10 cellular contexts compared by ENCODE assay signal in genomic region chr15:74319596-74320357, GRCh38. TPM values are rescaled to one million over a fixed set of nuclear protein-coding genes. Genes with fewer than 3 reads are reported as not detected.
DNase-seq lines count a peak whose midpoint lies in the region; ATAC-seq and TF ChIP-seq lines count a peak whose summit lies in the region.
"Had no signal": no experiment of that assay in that cellular context is flagged by ENCODE, and none has a peak within 500 bp of the region (broad histone marks: within the 10 kb centered on the region; RNA-seq: fewer than 3 reads in every experiment).

No MANE protein-coding gene starts in this region.

- H2AK5ac ChIP-seq in trophoblast cell (ENCODE audit: low read length), result no peak overlapping the region

- no peak overlapping the region for H3K27ac Mint-ChIP-seq in activated CD4-positive, alpha-beta memory T cell treated with anti-CD3 and anti-CD28 coated beads, Interleukin-2, amount 10 ng/mL, durations not matched to agents 7 days and 5 days

- peaks cover 25% of the 10 kb centered on the region for H3K4me1 Mint-ChIP-seq in activated CD4-positive, alpha-beta memory T cell treated with anti-CD3 and anti-CD28 coated beads, Interleukin-2, amount 10 ng/mL, durations not matched to agents 7 days and 5 days

- H3K14ac ChIP-seq in trophoblast cell (ENCODE audit: low read length), result no peak overlapping the region

- POLR2A ChIA-PET in activated CD4-positive, alpha-beta memory T cell treated with anti-CD3 and anti-CD28 coated beads, Interleukin-2, amount 10 ng/mL, durations not matched to agents 7 days and 5 days (lab: Charles Lee), result interaction anchor here (1.6 kb wide), 1 partner anchor 192 kb away, joined by 3 read pairs; no protein-coding TSS in a partner anchor

- H2BK120ac ChIP-seq in trophoblast cell (ENCODE audit: insufficient read depth, low read length, poor library complexity), result no peak overlapping the region

- no peaks in the 10 kb centered on the region for H3K9me3 ChIP-seq in trophoblast cell (ENCODE audit: insufficient read depth, low read depth, low read length)

- H3K36me3 ChIP-seq in trophoblast cell (ENCODE audit: control insufficient read depth in 1 of 2, insufficient read depth in 2 of 2, low read length in 2 of 2), result no peaks in the 10 kb centered on the region

- H3K4me1 ChIP-seq in trophoblast cell (ENCODE audit: control insufficient read depth in 1 of 2, insufficient read depth in 2 of 2, low read length in 2 of 2), result peaks cover 11 to 12% of the 10 kb centered on the region in 2 experiments

- no CpG with 5 or more reads among the region's 8 CpGs for WGBS in trophoblast cell (ENCODE audit: extremely low coverage, insufficient coverage, insufficient read length)

- H2AFZ ChIP-seq in trophoblast cell (ENCODE audit: insufficient read depth, low read length, poor library complexity), result no peak overlapping the region

- no peak overlapping the region for H3K4me3 ChIP-seq in coronary artery
- H3K4me3 ChIP-seq in trophoblast cell (ENCODE audit: low read depth, low read length), result no peak overlapping the region

- no peak overlapping the region for H4K12ac ChIP-seq in trophoblast cell (ENCODE audit: low read depth, low read length)

- no peak overlapping the region for H3K4me2 ChIP-seq in trophoblast cell (ENCODE audit: low read length)

- TF ChIP-seq CTCF in coronary artery (IDR thresholded peaks at IDR 0.05), result no peak

- H3K27me3 Mint-ChIP-seq in activated CD4-positive, alpha-beta memory T cell treated with anti-CD3 and anti-CD28 coated beads, Interleukin-2, amount 10 ng/mL, durations not matched to agents 7 days and 5 days, result peaks cover 2% of the 10 kb centered on the region
- H3K27me3 Mint-ChIP-seq: IgD-negative memory B cell had no signal

- H3K9ac ChIP-seq in trophoblast cell (ENCODE audit: low read length), result no peak overlapping the region

- peaks cover 2% of the 10 kb centered on the region for H3K79me1 ChIP-seq in trophoblast cell (ENCODE audit: low read length)

- H2BK12ac ChIP-seq in trophoblast cell (ENCODE audit: low read length), result peak overlapping the region; percentile 3

- no peaks in the 10 kb centered on the region for H3K27me3 ChIP-seq in trophoblast cell (ENCODE audit: insufficient read depth, low read length)

- no peak overlapping the region for H3K4me3 Mint-ChIP-seq in activated CD4-positive, alpha-beta memory T cell treated with anti-CD3 and anti-CD28 coated beads, Interleukin-2, amount 10 ng/mL, durations not matched to agents 7 days and 5 days

- H3K9me3 Mint-ChIP-seq in activated CD4-positive, alpha-beta memory T cell treated with anti-CD3 and anti-CD28 coated beads, Interleukin-2, amount 10 ng/mL, durations not matched to agents 7 days and 5 days, result no peaks in the 10 kb centered on the region
- H3K9me3 Mint-ChIP-seq: IgD-negative memory B cell; naive thymus-derived CD4-positive, alpha-beta T cell had no signal

- H3K23ac ChIP-seq in trophoblast cell (ENCODE audit: low read length), result no peak overlapping the region

- H3K36me3 Mint-ChIP-seq in activated CD4-positive, alpha-beta memory T cell treated with anti-CD3 and anti-CD28 coated beads, Interleukin-2, amount 10 ng/mL, durations not matched to agents 7 days and 5 days (ENCODE audit: low read depth), result no peaks in the 10 kb centered on the region
- H3K36me3 Mint-ChIP-seq: IgD-negative memory B cell; naive thymus-derived CD4-positive, alpha-beta T cell had no signal

- DNase-seq in NCI-H187 (lab: John Stamatoyannopoulos, UW) (peak; percentile 15 to 45), NCI-H187 treated with DMSO at 0.1 percent for 48 hours (lab: John Stamatoyannopoulos, UW) (no peak), NCI-H2029 treated with DMSO at 0.1 percent for 48 hours (lab: John Stamatoyannopoulos, UW) (peak; percentile 25), coronary artery (ENCODE audit: low spot score) (no peak), trophoblast cell (peak; percentile 33 to 54), SW480 (ENCODE audit: low spot score) (no peak)
- DNase-seq in activated CD4-positive, alpha-beta memory T cell treated with anti-CD3 and anti-CD28 coated beads, Interleukin-2, amount 10 ng/mL, durations not matched to agents 7 days and 5 days, result no peak

- H2BK5ac ChIP-seq in trophoblast cell (ENCODE audit: low read depth, low read length, poor library complexity), result no peak overlapping the region

- H4K91ac ChIP-seq in trophoblast cell (ENCODE audit: low read depth, low read length), result no peak overlapping the region

- no peak for ATAC-seq in GM18907 (IDR thresholded peaks at IDR 0.05; ENCODE audit: unreplicated experiment)
- ATAC-seq: naive thymus-derived CD4-positive, alpha-beta T cell had no signal

- no peaks in the 10 kb centered on the region for H3K79me2 ChIP-seq in trophoblast cell (ENCODE audit: control insufficient read depth, insufficient read depth, low read length, poor library complexity)

- no peak overlapping the region for H4K8ac ChIP-seq in trophoblast cell (ENCODE audit: low read depth, low read length)

- H3K4ac ChIP-seq in trophoblast cell (ENCODE audit: low read depth, low read length), result no peak overlapping the region

- H3K18ac ChIP-seq in trophoblast cell (ENCODE audit: low read length), result no peak overlapping the region

- H3K27ac ChIP-seq in coronary artery (peak overlapping the region; percentile 76 to 93), trophoblast cell (ENCODE audit: low read depth, low read length) (no peak overlapping the region)

- CTCF ChIA-PET in activated CD4-positive, alpha-beta memory T cell treated with anti-CD3 and anti-CD28 coated beads, Interleukin-2, amount 10 ng/mL, durations not matched to agents 7 days and 5 days (lab: Charles Lee), result interaction anchor here (1.2 to 1.9 kb wide), 2 partner anchors 12 to 192 kb away, joined by 5 to 9 read pairs; no protein-coding TSS in a partner anchor

RNA-seq across cellular contexts. Expression of gene CYP11A1, which starts 47.7 kb away (rescaled TPM):
- polyA plus RNA-seq in trophoblast cell (2013), result 217 and 235 TPM in 2 replicates
- total RNA-seq in activated CD4-positive, alpha-beta memory T cell treated with anti-CD3 and anti-CD28 coated beads, Interleukin-2, amount 10 ng/mL, durations not matched to agents 7 days and 5 days, result not detected
- polyA plus RNA-seq: IgD-negative memory B cell; naive thymus-derived CD4-positive, alpha-beta T cell had no signal

Comparison
In these comparisons a context has a peak if more than half of its experiments do, and no peak if none do; other contexts are left out.
1. DNase-seq: peak in NCI-H187 (2 of 2), NCI-H2029 treated with DMSO at 0.1 percent for 48 hours (single experiment) and trophoblast cell (2 of 2); none in NCI-H187 treated with DMSO at 0.1 percent for 48 hours (single experiment), coronary artery (single experiment), activated CD4-positive, alpha-beta memory T cell treated with anti-CD3 and anti-CD28 coated beads, Interleukin-2, amount 10 ng/mL, durations not matched to agents 7 days and 5 days (single experiment) and SW480 (single experiment).